Comparison of ENCODE assay signal across 1 cellular context in genomic region chr19:34677386-34678084, GRCh38.
TF ChIP-seq lines count a peak whose summit lies in the region.

Gene ZNF302 (plus strand): TSS chr19:34677678. CDS start chr19:34678805, 1,127 bp downstream.

TF ChIP-seq in WTC11, 78 proteins besides CTCF, POLR2A, EP300 and RAD21 (continued from another document):
- TF ChIP-seq, protein P1, sequence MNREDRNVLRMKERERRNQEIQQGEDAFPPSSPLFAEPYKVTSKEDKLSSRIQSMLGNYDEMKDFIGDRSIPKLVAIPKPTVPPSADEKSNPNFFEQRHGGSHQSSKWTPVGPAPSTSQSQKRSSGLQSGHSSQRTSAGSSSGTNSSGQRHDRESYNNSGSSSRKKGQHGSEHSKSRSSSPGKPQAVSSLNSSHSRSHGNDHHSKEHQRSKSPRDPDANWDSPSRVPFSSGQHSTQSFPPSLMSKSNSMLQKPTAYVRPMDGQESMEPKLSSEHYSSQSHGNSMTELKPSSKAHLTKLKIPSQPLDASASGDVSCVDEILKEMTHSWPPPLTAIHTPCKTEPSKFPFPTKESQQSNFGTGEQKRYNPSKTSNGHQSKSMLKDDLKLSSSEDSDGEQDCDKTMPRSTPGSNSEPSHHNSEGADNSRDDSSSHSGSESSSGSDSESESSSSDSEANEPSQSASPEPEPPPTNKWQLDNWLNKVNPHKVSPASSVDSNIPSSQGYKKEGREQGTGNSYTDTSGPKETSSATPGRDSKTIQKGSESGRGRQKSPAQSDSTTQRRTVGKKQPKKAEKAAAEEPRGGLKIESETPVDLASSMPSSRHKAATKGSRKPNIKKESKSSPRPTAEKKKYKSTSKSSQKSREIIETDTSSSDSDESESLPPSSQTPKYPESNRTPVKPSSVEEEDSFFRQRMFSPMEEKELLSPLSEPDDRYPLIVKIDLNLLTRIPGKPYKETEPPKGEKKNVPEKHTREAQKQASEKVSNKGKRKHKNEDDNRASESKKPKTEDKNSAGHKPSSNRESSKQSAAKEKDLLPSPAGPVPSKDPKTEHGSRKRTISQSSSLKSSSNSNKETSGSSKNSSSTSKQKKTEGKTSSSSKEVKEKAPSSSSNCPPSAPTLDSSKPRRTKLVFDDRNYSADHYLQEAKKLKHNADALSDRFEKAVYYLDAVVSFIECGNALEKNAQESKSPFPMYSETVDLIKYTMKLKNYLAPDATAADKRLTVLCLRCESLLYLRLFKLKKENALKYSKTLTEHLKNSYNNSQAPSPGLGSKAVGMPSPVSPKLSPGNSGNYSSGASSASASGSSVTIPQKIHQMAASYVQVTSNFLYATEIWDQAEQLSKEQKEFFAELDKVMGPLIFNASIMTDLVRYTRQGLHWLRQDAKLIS (CRISPR knock-in tag; IDR thresholded peaks at IDR 0.05; ENCODE audit: borderline replicate concordance), result no peak
- TF ChIP-seq CBFB (CRISPR knock-in tag; IDR thresholded peaks at IDR 0.05; ENCODE audit: low read depth) (peak; percentile 55; the same call in 1 of the 2 replicates), RORB (CRISPR knock-in tag; IDR thresholded peaks at IDR 0.05) (no peak), ETV6 (CRISPR knock-in tag; IDR thresholded peaks at IDR 0.05) (peak; percentile 61), KAT7 (CRISPR knock-in tag; IDR thresholded peaks at IDR 0.05; ENCODE audit: borderline replicate concordance) (no peak), EMX1 (CRISPR knock-in tag; IDR thresholded peaks at IDR 0.05) (no peak)
- TF ChIP-seq, protein P2, sequence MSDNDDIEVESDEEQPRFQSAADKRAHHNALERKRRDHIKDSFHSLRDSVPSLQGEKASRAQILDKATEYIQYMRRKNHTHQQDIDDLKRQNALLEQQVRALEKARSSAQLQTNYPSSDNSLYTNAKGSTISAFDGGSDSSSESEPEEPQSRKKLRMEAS (CRISPR knock-in tag; IDR thresholded peaks at IDR 0.05), result peak; percentile 61; the same call in 1 of the 2 replicates
